In genomic region chr3:63863150-63864007, GRCh38 we compare ENCODE assay signal across 1 cellular context.
TF ChIP-seq lines count a peak whose summit lies in the region.

TSS of gene ATXN7 (plus strand) at chr3:63863867. CDS start at chr3:63912599, 48,732 bp downstream.
TSS of gene THOC7 (minus strand) at chr3:63863805. CDS start at chr3:63863790, 15 bp downstream.

TF ChIP-seq in HepG2, 621 proteins besides CTCF, POLR2A, EP300 and RAD21 (continued from another document):
- TF ChIP-seq ZNF318 (CRISPR knock-in tag; IDR thresholded peaks at IDR 0.05) = 0 out of 2 replicates have a peak, but pooled peaks have one; percentile 26
- 0 out of 2 replicates have a peak, but pooled peaks have one; percentile 29 for TF ChIP-seq DNMT3B (CRISPR knock-in tag; conservative IDR thresholded peaks at IDR 0.05)
- TF ChIP-seq ZNF704 (CRISPR knock-in tag; IDR thresholded peaks at IDR 0.05; ENCODE audit: borderline replicate concordance) = 0 out of 2 replicates have a peak, but pooled peaks have one; percentile 46
- TF ChIP-seq REXO4 (CRISPR knock-in tag; IDR thresholded peaks at IDR 0.05; ENCODE audit: borderline replicate concordance) = no peak
- TF ChIP-seq ZBTB14 (CRISPR knock-in tag; IDR thresholded peaks at IDR 0.05) = no peak
- TF ChIP-seq CBX5 (CRISPR knock-in tag; IDR thresholded peaks at IDR 0.05; ENCODE audit: borderline replicate concordance) = no peak
- TF ChIP-seq RXRA (CRISPR knock-in tag; IDR thresholded peaks at IDR 0.05) = peak; percentile 55; the same call in 1 of the 2 replicates
- TF ChIP-seq ADNP (CRISPR knock-in tag; IDR thresholded peaks at IDR 0.05) = no peak
